8 cellular contexts compared by ENCODE assay signal in the genomic region with DNA sequence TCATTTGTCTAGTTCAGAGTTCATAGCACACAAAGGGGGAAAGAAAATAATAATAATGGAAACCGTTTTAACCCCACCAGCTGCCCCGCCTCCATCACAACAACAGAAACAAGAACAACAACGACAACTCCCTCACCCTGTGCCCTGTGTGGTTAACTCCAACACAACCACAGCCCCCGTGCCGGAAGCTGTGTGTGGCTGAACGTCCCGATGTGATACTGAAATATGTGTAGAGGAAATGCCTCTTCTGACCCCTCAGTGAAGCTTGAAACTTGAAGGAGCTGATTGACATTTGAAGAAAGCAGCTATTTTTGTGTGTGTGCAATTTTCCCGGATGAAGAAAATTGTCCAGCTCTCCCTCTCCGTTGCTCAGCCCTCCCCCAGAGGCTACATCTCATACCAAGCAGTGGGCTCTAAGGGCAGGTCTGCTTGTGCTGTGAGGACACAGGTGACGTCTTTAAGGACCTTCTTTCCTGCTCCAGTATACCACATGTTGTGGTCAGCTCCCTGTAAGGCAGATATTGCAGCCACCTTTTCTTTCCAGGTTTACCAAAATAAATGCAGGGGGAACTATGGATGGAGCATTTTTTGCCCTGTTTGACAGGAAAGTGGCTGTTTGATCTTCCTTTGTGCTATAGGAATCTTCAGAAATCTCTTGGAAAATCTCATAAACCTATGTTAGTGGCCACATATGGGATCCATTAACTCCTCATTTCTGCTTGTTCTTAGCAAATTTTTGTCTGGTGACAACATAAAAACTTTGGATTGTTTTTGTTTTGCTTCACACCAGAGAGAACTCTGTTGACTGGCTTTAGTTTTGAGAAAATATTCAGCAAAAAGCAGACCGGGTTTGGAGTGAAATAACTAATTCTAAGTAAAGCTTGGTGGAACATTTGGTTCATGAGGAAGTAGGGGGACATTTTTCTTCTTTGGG.
DNase-seq lines count a peak whose midpoint lies in the region; ATAC-seq and TF ChIP-seq lines count a peak whose summit lies in the region.

No MANE protein-coding gene starts in this region.

- peak overlapping the region; percentile 70 for H3K4me3 Mint-ChIP-seq in activated CD8-positive, alpha-beta memory T cell treated with anti-CD3 and anti-CD28 coated beads, Interleukin-2, amount 10 ng/mL, durations not matched to agents 7 days and 5 days

- peaks cover 3% of the 10 kb centered on the region for H3K36me3 Mint-ChIP-seq in activated CD8-positive, alpha-beta memory T cell treated with anti-CD3 and anti-CD28 coated beads, Interleukin-2, amount 10 ng/mL, durations not matched to agents 7 days and 5 days

- no peaks in the 10 kb centered on the region for H3K9me3 ChIP-seq in left ventricle myocardium inferior (replicated peaks)

- no peaks in the 10 kb centered on the region for H3K9me3 Mint-ChIP-seq in activated CD8-positive, alpha-beta memory T cell treated with anti-CD3 and anti-CD28 coated beads, Interleukin-2, amount 10 ng/mL, durations not matched to agents 7 days and 5 days (ENCODE audit: low read depth)

- H3K4me3 ChIP-seq in left ventricle myocardium inferior, result no peak overlapping the region

- H3K4me1 ChIP-seq in left ventricle myocardium inferior, result peaks cover 60% of the 10 kb centered on the region

- peaks cover 16% of the 10 kb centered on the region for H3K27me3 Mint-ChIP-seq in activated CD8-positive, alpha-beta memory T cell treated with anti-CD3 and anti-CD28 coated beads, Interleukin-2, amount 10 ng/mL, durations not matched to agents 7 days and 5 days

- peak; percentile 70 for DNase-seq in AG08395 (ENCODE audit: low spot score)
- DNase-seq in activated CD8-positive, alpha-beta memory T cell treated with anti-CD3 and anti-CD28 coated beads, Interleukin-2, amount 10 ng/mL, durations not matched to agents 7 days and 5 days, result peak; percentile 94
- DNase-seq in left ventricle myocardium inferior, result no peak
- DNase-seq in stimulated activated CD8-positive, alpha-beta memory T cell treated with anti-CD3 and anti-CD28 coated beads, Interleukin-2, amount 100 ng/mL, for 48 hours (ENCODE audit: low read depth in 2 of 2), result peak; percentile 61 to 67
- DNase-seq in NCI-H510A (lab: John Stamatoyannopoulos, UW), result no peak
- DNase-seq in COR-L47 (lab: John Stamatoyannopoulos, UW), result no peak

- H3K27ac ChIP-seq in left ventricle myocardium inferior (replicated peaks), result peak overlapping the region; percentile 69

- peak overlapping the region; percentile 90 for H3K27ac Mint-ChIP-seq in activated CD8-positive, alpha-beta memory T cell treated with anti-CD3 and anti-CD28 coated beads, Interleukin-2, amount 10 ng/mL, durations not matched to agents 7 days and 5 days

- no peaks in the 10 kb centered on the region for H3K27me3 ChIP-seq in left ventricle myocardium inferior (ENCODE audit: low read depth)

- intact Hi-C loops in left ventricle myocardium inferior (cut with micrococcal nuclease), result no loop called here

- H3K4me1 Mint-ChIP-seq in activated CD8-positive, alpha-beta memory T cell treated with anti-CD3 and anti-CD28 coated beads, Interleukin-2, amount 10 ng/mL, durations not matched to agents 7 days and 5 days, result peaks cover 65% of the 10 kb centered on the region

- CTCF ChIA-PET in activated CD8-positive, alpha-beta memory T cell treated with anti-CD3 and anti-CD28 coated beads, Interleukin-2, amount 10 ng/mL, durations not matched to agents 7 days and 5 days (lab: Charles Lee), result interaction anchor here (0.6 to 2.5 kb wide), 7 partner anchors 8 to 181 kb away, joined by 3 to 6 read pairs (median 5); no protein-coding TSS in a partner anchor

- H3K36me3 ChIP-seq in left ventricle myocardium inferior, result no peaks in the 10 kb centered on the region

- TF ChIP-seq CTCF in left ventricle myocardium inferior (IDR thresholded peaks at IDR 0.05; ENCODE audit: borderline replicate concordance), result no peak

- ATAC-seq in GM19463 (IDR thresholded peaks at IDR 0.05; ENCODE audit: unreplicated experiment), result peak; percentile 91
- ATAC-seq in HG03565 (IDR thresholded peaks at IDR 0.05; ENCODE audit: unreplicated experiment), result peak; percentile 93
- peak; percentile 75 for ATAC-seq in activated CD8-positive, alpha-beta memory T cell treated with anti-CD3 and anti-CD28 coated beads, Interleukin-2, amount 10 ng/mL, durations not matched to agents 7 days and 5 days

Comparison
In these comparisons a context has a peak if more than half of its experiments do, and no peak if none do; other contexts are left out.
1. DNase-seq: peak in AG08395 (single experiment), activated CD8-positive, alpha-beta memory T cell treated with anti-CD3 and anti-CD28 coated beads, Interleukin-2, amount 10 ng/mL, durations not matched to agents 7 days and 5 days (single experiment) and stimulated activated CD8-positive, alpha-beta memory T cell treated with anti-CD3 and anti-CD28 coated beads, Interleukin-2, amount 100 ng/mL, for 48 hours (2 of 2); none in left ventricle myocardium inferior (single experiment), NCI-H510A (single experiment) and COR-L47 (single experiment).
2. Peak in every context shown above with its lines, with median percentiles within 50 percentile points of each other: ATAC-seq.